Comparison of ENCODE assay signal across 9 cellular contexts in the genomic region with DNA sequence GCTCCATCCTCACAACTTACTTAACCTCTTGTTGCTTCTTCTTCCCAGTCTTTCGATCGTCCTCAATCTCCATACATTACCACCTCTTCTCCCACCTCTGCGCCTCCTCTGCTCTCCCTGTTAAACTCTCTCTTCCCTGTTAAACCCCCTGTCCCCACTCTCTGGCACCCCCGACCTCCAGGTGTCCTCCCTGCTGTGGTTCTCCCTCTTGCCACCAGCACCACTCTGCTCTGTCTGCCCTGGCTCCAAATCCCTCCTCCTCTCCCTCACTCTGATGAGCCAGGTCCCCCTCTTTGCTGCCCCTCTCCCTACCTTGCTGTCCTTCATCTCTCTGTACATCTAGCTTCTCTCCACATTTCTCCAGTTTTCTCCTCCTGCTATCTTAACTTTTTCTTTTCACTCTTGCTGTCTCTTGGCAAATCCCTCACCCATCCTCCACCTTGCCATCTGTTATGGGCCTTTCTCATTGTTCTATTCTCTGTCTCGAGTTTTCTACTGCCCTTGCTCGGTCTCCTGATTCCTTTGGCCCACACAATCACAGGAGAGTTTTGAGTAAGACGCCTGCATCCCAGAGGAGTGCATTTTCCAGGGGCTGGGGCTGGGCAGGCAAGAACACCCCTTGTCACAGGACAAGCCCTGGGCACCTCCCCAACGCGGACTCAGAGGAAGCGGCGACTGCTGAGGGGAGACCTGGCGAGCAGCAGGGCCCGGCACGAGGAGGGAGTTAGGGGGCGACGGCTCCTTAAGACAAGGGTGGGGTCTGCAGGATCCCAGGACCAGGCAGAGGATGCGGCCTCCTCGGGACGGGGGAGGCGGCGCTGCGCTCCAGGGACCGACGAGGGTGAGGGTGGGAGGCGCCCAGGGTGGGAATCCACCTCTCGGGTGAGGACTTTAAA. TPM values are rescaled to one million over a fixed set of nuclear protein-coding genes. Genes with fewer than 3 reads are reported as not detected.
A peak's percentile ranks its signal among the peaks of the same experiment; 100 is the strongest.
DNase-seq lines count a peak whose midpoint lies in the region; ATAC-seq and TF ChIP-seq lines count a peak whose summit lies in the region.
"Had no signal": no experiment of that assay in that cellular context is flagged by ENCODE, and none has a peak within 500 bp of the region (broad histone marks: within the 10 kb centered on the region; RNA-seq: fewer than 3 reads in every experiment).

No MANE protein-coding gene starts in this region.

- H3K27me3 Mint-ChIP-seq in activated T-cell treated with anti-CD3 and anti-CD28 coated beads, Interleukin-2, amount 50 U/mL, for 24 hours: peaks cover 27% of the 10 kb centered on the region

- H3K36me3 ChIP-seq in colonic mucosa (no peaks in the 10 kb centered on the region), lower lobe of right lung (peaks cover 9% of the 10 kb centered on the region), transverse colon (peaks cover 0 to 7% (median 0%) of the 10 kb centered on the region in 4 donors)

- H3K27ac ChIP-seq in colonic mucosa: peak overlapping the region; percentile 49
- H3K27ac ChIP-seq in lower lobe of right lung: no peak overlapping the region
- peak overlapping the region; percentile 76 to 89 (median 80) for H3K27ac ChIP-seq in transverse colon

- H3K9me3 Mint-ChIP-seq in activated T-cell treated with anti-CD3 and anti-CD28 coated beads, Interleukin-2, amount 50 U/mL, for 24 hours: peaks cover 26% of the 10 kb centered on the region

- H3K4me1 ChIP-seq in colonic mucosa (no peaks in the 10 kb centered on the region), lower lobe of right lung (peaks cover 11% of the 10 kb centered on the region), transverse colon (peaks cover 0 to 19% (median 5%) of the 10 kb centered on the region in 4 donors)

- no peak overlapping the region for H3K27ac Mint-ChIP-seq in activated T-cell treated with anti-CD3 and anti-CD28 coated beads, Interleukin-2, amount 50 U/mL, for 24 hours

- no peak for TF ChIP-seq EP300 in transverse colon (IDR thresholded peaks at IDR 0.05; ENCODE audit: low read depth)

- TF ChIP-seq POLR2A in transverse colon (IDR thresholded peaks at IDR 0.05): no peak

- H3K4me3 ChIP-seq in colonic mucosa: peak overlapping the region; percentile 51
- H3K4me3 ChIP-seq in lower lobe of right lung: peak overlapping the region; percentile 60
- H3K4me3 ChIP-seq in transverse colon: peak overlapping the region; percentile 28 to 68 (median 42)

- peak overlapping the region; percentile 55 to 63 for H3K9ac ChIP-seq in colonic mucosa (ENCODE audit: low read depth in 2 of 2, low read length in 2 of 2)

- peaks cover 37% of the 10 kb centered on the region for H3K36me3 Mint-ChIP-seq in activated T-cell treated with anti-CD3 and anti-CD28 coated beads, Interleukin-2, amount 50 U/mL, for 24 hours (ENCODE audit: low read depth)

- intact Hi-C loops in colonic mucosa (cut with DNase I) (no loop called here), lower lobe of right lung (cut with DNase I) (no loop called here), transverse colon (cut with DNase I; ENCODE audit: low total_unique reads) (no loop called here)

- ATAC-seq in lower lobe of right lung (peak; percentile 38 to 47), GM21737 (IDR thresholded peaks at IDR 0.05; ENCODE audit: unreplicated experiment) (no peak)

- peaks cover 16% of the 10 kb centered on the region for H3K4me1 Mint-ChIP-seq in activated T-cell treated with anti-CD3 and anti-CD28 coated beads, Interleukin-2, amount 50 U/mL, for 24 hours (ENCODE audit: low read depth)

- TF ChIP-seq CTCF in colonic mucosa (IDR thresholded peaks at IDR 0.05) (no peak), lower lobe of right lung (IDR thresholded peaks at IDR 0.05) (no peak), transverse colon (IDR thresholded peaks at IDR 0.05) (no peak)

- H3K9me3 ChIP-seq in colonic mucosa (no peaks in the 10 kb centered on the region), lower lobe of right lung (no peaks in the 10 kb centered on the region), transverse colon (no peaks in the 10 kb centered on the region)

- no peaks in the 10 kb centered on the region for H3K27me3 ChIP-seq in colonic mucosa
- H3K27me3 ChIP-seq in lower lobe of right lung (ENCODE audit: low read depth): no peaks in the 10 kb centered on the region
- H3K27me3 ChIP-seq in transverse colon: no peaks in the 10 kb centered on the region

- in situ Hi-C loops in transverse colon (cut with MboI; ENCODE audit: low pct_ligation_motif_present in 1 of 4, low pct_unique_long_range_greater_than_20kb in 1 of 4, low sequenced_read_pairs in 3 of 4): no loop called here

- WGBS in transverse colon (ENCODE audit: low coverage in 1 of 2), 2 donors: 15 to 30% methylated on average over 10 to 26 of the region's 26 CpGs

- peak overlapping the region; percentile 76 for H3K4me3 Mint-ChIP-seq in activated T-cell treated with anti-CD3 and anti-CD28 coated beads, Interleukin-2, amount 50 U/mL, for 24 hours

- DNase-seq in activated T-cell treated with anti-CD3 and anti-CD28 coated beads, Interleukin-2, amount 50 U/mL, for 24 hours: no peak
- DNase-seq in activated T-cell treated with anti-CD3 and anti-CD28 coated beads for 4 hours (no peak), colonic mucosa (peak; percentile 32), lower lobe of right lung (no peak), transverse colon (peak; percentile 37), activated gamma-delta T cell (lab: John Stamatoyannopoulos, UW) (no peak), amniotic stem cell (lab: John Stamatoyannopoulos, UW) (no peak)

RNA-seq across cellular contexts. Expression of a gene that starts 21.4 kb away (rescaled TPM):
- total RNA-seq in colonic mucosa: not detected
- total RNA-seq in lower lobe of right lung: not detected
- not detected for total RNA-seq in transverse colon
- total RNA-seq: SK-MEL-5 had no signal

RNA-seq across cellular contexts. Expression of a gene that starts 29.7 kb away (rescaled TPM):
- total RNA-seq in colonic mucosa (10 to 100 TPM; 10.8 to 21.4 TPM), lower lobe of right lung (12.0 TPM), transverse colon (100 to 1,000 TPM in 1 of 4 donors, 10 to 100 TPM in 2, 1 to 10 TPM in 1; 6.0 to 150 (median 13.9) TPM)

RNA-seq across cellular contexts. Expression of a gene that starts 52.2 kb away (rescaled TPM):
- total RNA-seq in colonic mucosa (not detected), lower lobe of right lung (not detected), transverse colon (not detected)

Comparison
In these comparisons a context has a peak if more than half of its experiments do, and no peak if none do; other contexts are left out.
1. DNase-seq: peak in colonic mucosa (single experiment) and transverse colon (single experiment); none in activated T-cell treated with anti-CD3 and anti-CD28 coated beads, Interleukin-2, amount 50 U/mL, for 24 hours (single experiment), activated T-cell treated with anti-CD3 and anti-CD28 coated beads for 4 hours (single experiment), lower lobe of right lung (single experiment), activated gamma-delta T cell (single experiment) and amniotic stem cell (single experiment).
2. Peak in every context shown above with its lines, with median percentiles within 50 percentile points of each other: H3K4me3 ChIP-seq.